In genomic region chr11:110710520-110711381, GRCh38 we compare ENCODE assay signal across 8 cellular contexts.
A peak's percentile ranks its signal among the peaks of the same experiment; 100 is the strongest.
DNase-seq lines count a peak whose midpoint lies in the region; TF ChIP-seq lines count a peak whose summit lies in the region.

No MANE protein-coding gene starts in this region.

- H3K9me3 ChIP-seq in adipocyte (ENCODE audit: control insufficient read depth, low read length) (no peaks in the 10 kb centered on the region), iPS-15b (ENCODE audit: control insufficient read depth, insufficient read depth, low read length) (no peaks in the 10 kb centered on the region)

- peak; percentile 63 for DNase-seq in AG20443 (ENCODE audit: low spot score)
- no peak for DNase-seq in HFF-Myc (ENCODE audit: extremely low read depth, low read depth)
- DNase-seq in adipocyte (ENCODE audit: low read depth): peak; percentile 81
- no peak for DNase-seq in HPDE6-E6E7 (ENCODE audit: extremely low spot score)
- no peak for DNase-seq in SHP77 treated with DMSO at 0.1 percent for 48 hours (lab: John Stamatoyannopoulos, UW)
- no peak for DNase-seq in Kasumi-1 (lab: John Stamatoyannopoulos, UW)

- no peaks in the 10 kb centered on the region for H3K36me3 ChIP-seq in adipocyte (ENCODE audit: control insufficient read depth, insufficient read depth, low read length, severe bottlenecking)
- H3K36me3 ChIP-seq in iPS-15b (ENCODE audit: control insufficient read depth, insufficient read depth, low read length): no peaks in the 10 kb centered on the region
- H3K36me3 ChIP-seq in rectal smooth muscle tissue (ENCODE audit: control insufficient read depth, insufficient read depth, low read length): no peaks in the 10 kb centered on the region

- no peak overlapping the region for H3K27ac ChIP-seq in rectal smooth muscle tissue (ENCODE audit: low read depth, low read length)

- TF ChIP-seq CTCF in HFF-Myc (IDR thresholded peaks at IDR 0.05; ENCODE audit: low read depth, low read length, missing control alignments): no peak

- no peaks in the 10 kb centered on the region for H3K27me3 ChIP-seq in adipocyte (replicated peaks; ENCODE audit: control insufficient read depth, insufficient read depth, low read length)
- peaks cover 71% of the 10 kb centered on the region for H3K27me3 ChIP-seq in iPS-15b (ENCODE audit: control insufficient read depth, insufficient read depth, low read length)
- no peaks in the 10 kb centered on the region for H3K27me3 ChIP-seq in rectal smooth muscle tissue (ENCODE audit: control insufficient read depth, insufficient read depth, low read length)

- peak overlapping the region; percentile 89 for H3K9ac ChIP-seq in adipocyte (ENCODE audit: low read length)
- no peak overlapping the region for H3K9ac ChIP-seq in iPS-15b (ENCODE audit: low read depth, low read length)
- peak overlapping the region; percentile 42 for H3K9ac ChIP-seq in rectal smooth muscle tissue (ENCODE audit: low read length)

- H3K4me1 ChIP-seq in adipocyte (ENCODE audit: control insufficient read depth, insufficient read depth, low read length): peaks cover 30% of the 10 kb centered on the region
- H3K4me1 ChIP-seq in iPS-15b (ENCODE audit: control insufficient read depth, insufficient read depth, low read length): no peaks in the 10 kb centered on the region
- peaks cover 2% of the 10 kb centered on the region for H3K4me1 ChIP-seq in rectal smooth muscle tissue (ENCODE audit: control insufficient read depth, insufficient read depth, low read length)

- H3K4me3 ChIP-seq in HFF-Myc (replicated peaks; ENCODE audit: low read depth, low read length): 0 out of 2 replicates have a peak overlapping the region, but pooled peaks have one; percentile 5
- peak overlapping the region; percentile 90 for H3K4me3 ChIP-seq in adipocyte (ENCODE audit: low read length)
- peak overlapping the region; percentile 63 for H3K4me3 ChIP-seq in iPS-15b (ENCODE audit: low read depth, low read length)
- peak overlapping the region; percentile 78 for H3K4me3 ChIP-seq in rectal smooth muscle tissue (ENCODE audit: low read length)

Comparison
In these comparisons a context has a peak if more than half of its experiments do, and no peak if none do; other contexts are left out.
1. DNase-seq: peak in AG20443 (single experiment) and adipocyte (single experiment); none in HFF-Myc (single experiment), HPDE6-E6E7 (single experiment), SHP77 treated with DMSO at 0.1 percent for 48 hours (single experiment) and Kasumi-1 (0 of 2).
2. H3K4me3 ChIP-seq: peak in every context shown above with its lines; median percentile 90 in adipocyte; 78 in rectal smooth muscle tissue; 63 in iPS-15b; 5 in HFF-Myc.